Comparison of ENCODE assay signal across 24 cellular contexts in the genomic region with DNA sequence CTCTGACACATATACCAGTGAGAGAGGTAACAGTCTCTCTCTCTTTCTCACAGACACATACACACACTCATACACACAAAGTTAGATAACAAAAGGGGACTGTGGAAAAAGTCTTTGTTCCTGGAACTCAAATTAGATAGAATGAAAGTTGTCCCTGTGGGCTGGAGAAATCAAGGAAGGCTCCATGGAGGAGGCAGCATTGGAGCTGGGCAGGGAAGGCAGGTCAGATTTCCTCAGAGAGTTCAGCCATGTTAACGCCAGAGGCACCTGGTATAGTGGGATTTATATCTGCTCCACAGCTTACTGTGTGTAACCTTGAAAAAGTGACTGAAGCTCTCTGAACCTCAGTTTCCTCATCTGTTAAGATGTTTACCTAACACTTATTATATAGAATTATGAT. TPM values are rescaled to one million over a fixed set of nuclear protein-coding genes. Genes with fewer than 3 reads are reported as not detected.
"Had no signal": no experiment of that assay in that cellular context is flagged by ENCODE, and none has a peak within 500 bp of the region (broad histone marks: within the 10 kb centered on the region; RNA-seq: fewer than 3 reads in every experiment).

No MANE protein-coding gene starts in this region.

- H3K4me3 ChIP-seq: esophagus squamous epithelium, smooth muscle cell, thoracic aorta had no signal

- H3K27me3 Mint-ChIP-seq: activated B cell treated with CpG ODN at 0.5 μM for 24 hours; activated naive CD4-positive, alpha-beta T cell treated with anti-CD3 and anti-CD28 coated beads, Interleukin-2, amount 50 U/mL, for 24 hours; dendritic cell treated with granulocyte-macrophage colony-stimulating factor and Interleukin-4, amounts not matched to agents 40 ng/mL and 50 ng/mL, for 4 days had no signal

- H3K4me2 ChIP-seq: smooth muscle cell had no signal

- H3K27ac Mint-ChIP-seq: activated B cell treated with CpG ODN at 0.5 μM for 24 hours; activated naive CD4-positive, alpha-beta T cell treated with anti-CD3 and anti-CD28 coated beads, Interleukin-2, amount 50 U/mL, for 24 hours; dendritic cell treated with granulocyte-macrophage colony-stimulating factor and Interleukin-4, amounts not matched to agents 40 ng/mL and 50 ng/mL, for 4 days; stimulated activated effector memory CD8-positive, alpha-beta T cell treated with anti-CD3 and anti-CD28 coated beads, Interleukin-12 subunit alpha, Interleukin-12 subunit beta, amount 100 ng/mL, for 72 hours had no signal

- ATAC-seq: activated T-cell treated with anti-CD3 and anti-CD28 coated beads, Interleukin-2, amount 50 U/mL, for 4 hours; left lobe of liver; stimulated activated effector memory CD8-positive, alpha-beta T cell treated with anti-CD3 and anti-CD28 coated beads, Interleukin-12 subunit alpha, Interleukin-12 subunit beta, amount 100 ng/mL, for 72 hours had no signal

- H3K36me3 Mint-ChIP-seq: activated naive CD4-positive, alpha-beta T cell treated with anti-CD3 and anti-CD28 coated beads, Interleukin-2, amount 50 U/mL, for 24 hours had no signal

- H3K4me3 Mint-ChIP-seq: activated B cell treated with CpG ODN at 0.5 μM for 24 hours; activated naive CD4-positive, alpha-beta T cell treated with anti-CD3 and anti-CD28 coated beads, Interleukin-2, amount 50 U/mL, for 24 hours; activated T-cell treated with anti-CD3 and anti-CD28 coated beads, Interleukin-2, amount 50 U/mL, for 4 hours; dendritic cell treated with granulocyte-macrophage colony-stimulating factor and Interleukin-4, amounts not matched to agents 40 ng/mL and 50 ng/mL, for 4 days; stimulated activated effector memory CD8-positive, alpha-beta T cell treated with anti-CD3 and anti-CD28 coated beads, Interleukin-12 subunit alpha, Interleukin-12 subunit beta, amount 100 ng/mL, for 72 hours had no signal

- FAIRE-seq: bronchial epithelial cell, endothelial cell of umbilical vein, keratinocyte had no signal

- H3K27ac ChIP-seq: esophagus squamous epithelium had no signal

- H3K9me3 Mint-ChIP-seq: activated B cell treated with CpG ODN at 0.5 μM for 24 hours; activated naive CD4-positive, alpha-beta T cell treated with anti-CD3 and anti-CD28 coated beads, Interleukin-2, amount 50 U/mL, for 24 hours; activated T-cell treated with anti-CD3 and anti-CD28 coated beads, Interleukin-2, amount 50 U/mL, for 4 hours; dendritic cell treated with granulocyte-macrophage colony-stimulating factor and Interleukin-4, amounts not matched to agents 40 ng/mL and 50 ng/mL, for 4 days; stimulated activated effector memory CD8-positive, alpha-beta T cell treated with anti-CD3 and anti-CD28 coated beads, Interleukin-12 subunit alpha, Interleukin-12 subunit beta, amount 100 ng/mL, for 72 hours had no signal

- DNase-seq: activated B cell treated with CpG ODN at 0.5 μM for 24 hours; activated CD4-positive, alpha-beta T cell treated with anti-CD3 and anti-CD28 coated beads for 48 hours; activated CD8-positive, alpha-beta memory T cell treated with anti-CD3 and anti-CD28 coated beads, Interleukin-2, amount 50 U/mL, for 4 hours; activated effector memory CD4-positive, alpha-beta T cell treated with anti-CD3 and anti-CD28 coated beads, Interleukin-2, amount 50 U/mL, for 16 hours; activated T-cell treated with anti-CD3 and anti-CD28 coated beads, Interleukin-2, amount 50 U/mL, for 4 hours; effector CD8-positive, alpha-beta T cell; esophagus squamous epithelium; hypothalamus; mammary epithelial cell; stimulated activated CD4-positive, alpha-beta T cell treated with anti-CD3 and anti-CD28 coated beads, Interleukin-4, amount 100 ng/mL, for 24 hours; T-helper 1 cell; T-helper 9 cell had no signal

- H3K36me3 ChIP-seq: esophagus squamous epithelium had no signal

- H3K9me3 ChIP-seq: esophagus squamous epithelium, thoracic aorta had no signal

RNA-seq across cellular contexts. Expression of gene LDB3, which starts 38.7 kb away (rescaled TPM):
- total RNA-seq: activated B cell treated with CpG ODN at 0.5 μM for 24 hours, bronchial epithelial cell, endothelial cell of umbilical vein, glomerular endothelial cell, mammary epithelial cell had no signal
- polyA plus RNA-seq: endothelial cell of umbilical vein, mammary epithelial cell had no signal

RNA-seq across cellular contexts. Expression of gene BMPR1A, which starts 49.4 kb away (rescaled TPM):
- total RNA-seq: endothelial cell of umbilical vein had no signal
- polyA plus RNA-seq: endothelial cell of umbilical vein had no signal

RNA-seq across cellular contexts. Expression of gene OPN4, which starts 52.6 kb away (rescaled TPM):
- total RNA-seq: activated B cell treated with CpG ODN at 0.5 μM for 24 hours; activated T-cell treated with anti-CD3 and anti-CD28 coated beads, Interleukin-2, amount 50 U/mL, for 4 hours; bronchial epithelial cell; chondrocyte; endothelial cell of umbilical vein; esophagus squamous epithelium; glomerular endothelial cell; left lobe of liver; mammary epithelial cell; smooth muscle cell; thoracic aorta; ureter had no signal
- polyA plus RNA-seq: endothelial cell of umbilical vein, keratinocyte, mammary epithelial cell, smooth muscle cell had no signal
